Comparison of ENCODE assay signal across 19 cellular contexts in the genomic region with DNA sequence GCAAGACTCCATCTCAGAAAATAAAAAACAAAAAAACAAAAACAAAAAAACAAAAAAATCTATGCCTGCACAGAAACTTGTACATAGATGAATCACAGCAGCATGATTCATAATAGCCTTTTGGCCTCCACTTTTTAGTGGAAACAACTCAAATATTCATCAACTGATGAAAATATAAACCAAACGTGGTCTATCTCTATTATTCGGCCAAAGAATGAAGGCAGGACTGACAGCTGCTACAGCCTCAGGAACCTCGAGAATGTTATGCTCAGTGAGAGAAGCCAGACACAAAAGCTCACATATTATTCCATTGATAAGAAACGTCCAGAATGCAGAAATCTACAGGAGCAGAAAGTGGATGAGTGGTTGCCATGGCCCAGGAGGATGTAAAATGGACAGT. TPM values are rescaled to one million over a fixed set of nuclear protein-coding genes. Genes with fewer than 3 reads are reported as not detected.
DNase-seq lines count a peak whose midpoint lies in the region; ATAC-seq and TF ChIP-seq lines count a peak whose summit lies in the region.
"Had no signal": no experiment of that assay in that cellular context is flagged by ENCODE, and none has a peak within 500 bp of the region (broad histone marks: within the 10 kb centered on the region; RNA-seq: fewer than 3 reads in every experiment).

No MANE protein-coding gene starts in this region.

- TF ChIP-seq CTCF in Calu3 (IDR thresholded peaks at IDR 0.05; ENCODE audit: unreplicated experiment) (no peak), RWPE2 (IDR thresholded peaks at IDR 0.05; ENCODE audit: poor library complexity, severe bottlenecking) (no peak), fibroblast of mammary gland (conservative IDR thresholded peaks at IDR 0.05; ENCODE audit: control insufficient read depth, insufficient read depth, low read depth, low read length) (no peak), osteoblast (IDR thresholded peaks at IDR 0.05; ENCODE audit: extremely low read depth, low read depth, low read length) (no peak)

- no peaks in the 10 kb centered on the region for H3K9me3 Mint-ChIP-seq in Calu3 (ENCODE audit: low read depth, unreplicated experiment)
- H3K9me3 Mint-ChIP-seq: activated naive CD4-positive, alpha-beta T cell treated with anti-CD3 and anti-CD28 coated beads, Interleukin-2, amount 50 U/mL, for 72 hours; GM23338; nephron progenitor cell had no signal

- no peaks in the 10 kb centered on the region for H4K20me1 ChIP-seq in osteoblast (ENCODE audit: insufficient read depth, low read length)

- H2AFZ ChIP-seq in osteoblast (ENCODE audit: low read length) = no peak overlapping the region
- H2AFZ ChIP-seq: GM23338 had no signal

- H3K4me2 ChIP-seq in osteoblast (ENCODE audit: insufficient read depth, low read length) = peak overlapping the region; percentile 49
- H3K4me2 ChIP-seq: GM23338 had no signal

- peaks cover 34% of the 10 kb centered on the region for H3K36me3 ChIP-seq in RWPE2 (ENCODE audit: low read depth)
- no peaks in the 10 kb centered on the region for H3K36me3 ChIP-seq in osteoblast (ENCODE audit: insufficient read depth, low read length)
- H3K36me3 ChIP-seq: thoracic aorta had no signal

- CTCF ChIA-PET in Calu3 (lab: Charles Lee) = interaction anchor here (0.7 kb wide), 1 partner anchor 11 kb away, joined by 4 read pairs; no protein-coding TSS in a partner anchor

- peak overlapping the region; percentile 45 for H3K4me3 Mint-ChIP-seq in Calu3 (ENCODE audit: low read depth, unreplicated experiment)
- H3K4me3 Mint-ChIP-seq: activated CD4-positive, alpha-beta T cell treated with anti-CD3 and anti-CD28 coated beads for 36 hours; GM23338; nephron progenitor cell had no signal

- peaks cover 36% of the 10 kb centered on the region for H3K4me1 Mint-ChIP-seq in Calu3 (ENCODE audit: low read depth, unreplicated experiment)
- H3K4me1 Mint-ChIP-seq: activated CD4-positive, alpha-beta T cell treated with anti-CD3 and anti-CD28 coated beads for 36 hours; nephron progenitor cell had no signal

- H3K27me3 ChIP-seq in RWPE2 (ENCODE audit: insufficient read depth, poor library complexity, severe bottlenecking) (no peaks in the 10 kb centered on the region), osteoblast (ENCODE audit: insufficient read depth, low read length) (peaks cover 10% of the 10 kb centered on the region)

- H3K36me3 Mint-ChIP-seq in Calu3 (ENCODE audit: insufficient read depth, unreplicated experiment) = peaks cover 24% of the 10 kb centered on the region
- H3K36me3 Mint-ChIP-seq: activated naive CD4-positive, alpha-beta T cell treated with anti-CD3 and anti-CD28 coated beads, Interleukin-2, amount 50 U/mL, for 72 hours had no signal

- intact Hi-C loops in Calu3 (cut with micrococcal nuclease; ENCODE audit: unreplicated experiment) = no loop called here

- H3K9me3 ChIP-seq in RWPE2 (ENCODE audit: severe bottlenecking) (no peaks in the 10 kb centered on the region), osteoblast (ENCODE audit: low read depth, low read length) (no peaks in the 10 kb centered on the region)
- H3K9me3 ChIP-seq: thoracic aorta had no signal

- H3K79me2 ChIP-seq in osteoblast (ENCODE audit: insufficient read depth, low read length) = no peaks in the 10 kb centered on the region

- DNase-seq in Calu3 (no peak), RWPE2 (ENCODE audit: low spot score) (no peak), fibroblast of mammary gland (ENCODE audit: low read depth) (peak; percentile 69), osteoblast (ENCODE audit: insufficient read length, low spot score, missing footprints) (peak; percentile 62), CD1c-positive myeloid dendritic cell (ENCODE audit: extremely low spot score) (no peak), NCI-H1930 (lab: John Stamatoyannopoulos, UW) (no peak)
- DNase-seq: activated CD4-positive, alpha-beta T cell treated with anti-CD3 and anti-CD28 coated beads for 36 hours; AML-193; DMS 273 treated with DMSO at 0.1 percent for 48 hours; nephron progenitor cell; SHP77 treated with DMSO at 0.1 percent for 48 hours; stimulated activated CD4-positive, alpha-beta T cell treated with anti-CD3 and anti-CD28 coated beads, Interleukin-1b, Interleukin-23, amount 100 ng/mL, for 48 hours had no signal

- peak overlapping the region; percentile 64 for H3K27ac Mint-ChIP-seq in Calu3 (ENCODE audit: unreplicated experiment)
- H3K27ac Mint-ChIP-seq: activated CD4-positive, alpha-beta T cell treated with anti-CD3 and anti-CD28 coated beads for 36 hours; activated naive CD4-positive, alpha-beta T cell treated with anti-CD3 and anti-CD28 coated beads, Interleukin-2, amount 50 U/mL, for 72 hours; GM23338; nephron progenitor cell had no signal

- no peaks in the 10 kb centered on the region for H3K27me3 Mint-ChIP-seq in Calu3 (ENCODE audit: unreplicated experiment)
- H3K27me3 Mint-ChIP-seq: activated CD4-positive, alpha-beta T cell treated with anti-CD3 and anti-CD28 coated beads for 36 hours had no signal

- ATAC-seq in RWPE2 (ENCODE audit: low read depth) (no peak), GM18867 (IDR thresholded peaks at IDR 0.05; ENCODE audit: unreplicated experiment) (no peak), GM18505 (IDR thresholded peaks at IDR 0.05; ENCODE audit: unreplicated experiment) (no peak)
- ATAC-seq: activated CD4-positive, alpha-beta T cell treated with anti-CD3 and anti-CD28 coated beads for 36 hours; activated naive CD4-positive, alpha-beta T cell treated with anti-CD3 and anti-CD28 coated beads, Interleukin-2, amount 50 U/mL, for 72 hours; esophagus mucosa; GM23338 had no signal

- H3K4me3 ChIP-seq in RWPE2 (ENCODE audit: severe bottlenecking) (no peak overlapping the region), fibroblast of mammary gland (ENCODE audit: control insufficient read depth, low read depth, low read length) (no peak overlapping the region), osteoblast (ENCODE audit: insufficient read depth, low read length) (no peak overlapping the region)
- H3K4me3 ChIP-seq: GM23338, lung, thoracic aorta had no signal

- no TSS peak for BruUV-seq in Calu3 (replicated peaks; lab: Mats Ljungman, UMichigan)

- TF ChIP-seq POLR2A in GM18505 (IDR thresholded peaks at IDR 0.05; ENCODE audit: borderline replicate concordance, extremely low read depth, insufficient read depth, insufficient read length) = no peak

- H3K4me1 ChIP-seq in RWPE2 (ENCODE audit: insufficient read depth, poor library complexity, severe bottlenecking) = peaks cover 31% of the 10 kb centered on the region
- H3K4me1 ChIP-seq in osteoblast (ENCODE audit: insufficient read depth, low read length) = peaks cover 24% of the 10 kb centered on the region

- H3K27ac ChIP-seq in RWPE2 (ENCODE audit: poor library complexity, severe bottlenecking) (peak overlapping the region; percentile 89), osteoblast (ENCODE audit: low read depth, low read length) (no peak overlapping the region)
- H3K27ac ChIP-seq: thoracic aorta had no signal

RNA-seq across cellular contexts. Expression of a gene that starts 19.8 kb away (rescaled TPM):
- total RNA-seq in Calu3 (2022) = 75.0 and 104 TPM in 2 replicates
- 24.2 and 27.1 TPM in 2 replicates for total RNA-seq in osteoblast
- total RNA-seq: activated CD4-positive, alpha-beta T cell treated with anti-CD3 and anti-CD28 coated beads for 36 hours; activated naive CD4-positive, alpha-beta T cell treated with anti-CD3 and anti-CD28 coated beads, Interleukin-2, amount 50 U/mL, for 72 hours had no signal

RNA-seq across cellular contexts. Expression of a gene that starts 41.0 kb away (rescaled TPM):
- 0.52 and 0.54 TPM in 2 replicates for total RNA-seq in Calu3 (2022)
- under 0.01 and 0.29 TPM in 2 replicates for total RNA-seq in osteoblast

Comparison
In these comparisons a context has a peak if more than half of its experiments do, and no peak if none do; other contexts are left out.
1. DNase-seq: peak in fibroblast of mammary gland (single experiment) and osteoblast (single experiment); none in Calu3 (single experiment), RWPE2 (single experiment), CD1c-positive myeloid dendritic cell (single experiment) and NCI-H1930 (0 of 2).